ENCODE assay signal across 1 cellular context in the genomic region with DNA sequence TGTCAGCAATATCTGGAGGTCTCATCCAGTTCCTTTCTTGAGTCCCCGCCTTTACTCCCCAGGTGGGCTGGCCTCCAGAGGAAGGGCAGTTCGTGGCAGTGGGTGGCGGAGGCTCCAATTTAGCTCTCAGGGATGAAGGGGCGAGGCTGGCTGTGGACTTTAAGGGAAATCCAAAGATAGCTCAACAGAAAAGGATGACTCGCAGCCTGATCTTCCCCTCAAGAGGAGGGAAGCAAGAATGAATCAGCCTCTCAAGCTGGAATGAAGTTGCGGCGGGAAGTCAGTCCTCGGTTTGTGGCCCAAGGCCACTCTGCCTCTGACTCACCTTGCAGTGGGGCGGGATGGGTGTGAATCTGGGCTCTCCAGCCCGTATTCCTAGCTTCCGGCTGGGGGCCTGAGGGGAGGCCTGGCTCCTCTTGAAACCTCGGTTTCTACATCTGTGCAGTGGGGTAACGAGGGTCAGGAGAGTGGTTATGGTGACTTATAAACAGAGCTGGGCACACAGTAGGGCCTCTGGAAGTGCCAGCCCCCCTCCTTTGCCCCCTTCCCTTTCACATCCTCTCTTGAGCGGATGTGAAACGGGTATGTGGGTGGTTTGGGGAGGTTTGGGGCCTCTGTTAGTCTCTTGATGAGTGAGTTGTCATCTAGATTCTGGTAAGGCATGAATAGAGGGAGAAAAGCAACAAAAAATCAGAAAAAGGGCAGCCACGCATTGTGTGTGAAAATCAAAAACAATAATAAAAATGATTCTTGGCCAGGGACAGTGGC.
A peak's percentile ranks its signal among the peaks of the same experiment; 100 is the strongest.
TF ChIP-seq lines count a peak whose summit lies in the region.

No MANE protein-coding gene starts in this region.

TF ChIP-seq in A549, 52 proteins besides CTCF, POLR2A, EP300 and RAD21 (continued from another document):
- TF ChIP-seq, protein P1, sequence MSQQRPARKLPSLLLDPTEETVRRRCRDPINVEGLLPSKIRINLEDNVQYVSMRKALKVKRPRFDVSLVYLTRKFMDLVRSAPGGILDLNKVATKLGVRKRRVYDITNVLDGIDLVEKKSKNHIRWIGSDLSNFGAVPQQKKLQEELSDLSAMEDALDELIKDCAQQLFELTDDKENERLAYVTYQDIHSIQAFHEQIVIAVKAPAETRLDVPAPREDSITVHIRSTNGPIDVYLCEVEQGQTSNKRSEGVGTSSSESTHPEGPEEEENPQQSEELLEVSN (IDR thresholded peaks at IDR 0.05; ENCODE audit: borderline replicate concordance, low read depth), result peak; percentile 72; the same call in 1 of the 2 replicates
- TF ChIP-seq NFE2L2 (conservative IDR thresholded peaks at IDR 0.05; ENCODE audit: low read length) (no peak), MAFK (IDR thresholded peaks at IDR 0.05; ENCODE audit: partially characterized antibody) (peak; percentile 30), CEBPB (IDR thresholded peaks at IDR 0.05) (peak in 1 of 2 experiments; percentile 40; a peak in 1 of 4 replicates)
- TF ChIP-seq, protein P2, sequence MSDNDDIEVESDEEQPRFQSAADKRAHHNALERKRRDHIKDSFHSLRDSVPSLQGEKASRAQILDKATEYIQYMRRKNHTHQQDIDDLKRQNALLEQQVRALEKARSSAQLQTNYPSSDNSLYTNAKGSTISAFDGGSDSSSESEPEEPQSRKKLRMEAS (IDR thresholded peaks at IDR 0.05), result peak; percentile 92
